Comparison of ENCODE assay signal across 12 cellular contexts in the genomic region with DNA sequence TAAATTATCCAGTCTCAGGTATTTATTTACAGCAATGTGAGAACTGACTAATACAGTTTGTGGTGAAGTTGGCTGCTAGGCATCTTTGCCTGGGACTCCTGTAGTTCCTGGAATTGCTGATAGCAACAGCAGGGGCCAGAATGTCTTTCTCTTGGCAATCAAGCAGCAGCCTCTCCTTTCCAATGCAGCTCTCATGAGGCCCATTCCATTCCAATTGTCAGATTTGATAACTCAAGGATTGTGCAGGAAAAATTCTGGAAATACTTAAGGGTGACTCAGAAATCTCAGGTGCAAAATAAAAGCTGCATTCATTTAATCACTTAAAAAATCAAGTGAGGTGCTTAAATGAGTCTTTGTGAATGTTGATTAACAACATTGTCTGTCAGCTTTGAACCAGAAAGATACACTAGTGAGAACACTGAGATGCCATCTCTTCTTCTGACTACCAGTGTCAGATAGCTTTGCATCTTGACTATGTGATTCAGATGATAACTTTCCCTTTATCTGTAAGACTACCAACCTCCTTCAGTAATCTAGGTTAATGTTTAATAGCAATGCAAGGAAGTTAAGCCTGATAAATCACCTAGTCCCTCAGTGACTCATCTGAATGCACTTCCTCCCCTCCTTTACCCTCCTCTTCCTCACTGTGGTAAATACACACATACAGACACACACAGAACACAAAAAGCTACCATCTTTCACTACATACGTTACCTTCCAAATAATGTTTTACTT. TPM values are rescaled to one million over a fixed set of nuclear protein-coding genes. Genes with fewer than 3 reads are reported as not detected.
DNase-seq lines count a peak whose midpoint lies in the region; ATAC-seq and TF ChIP-seq lines count a peak whose summit lies in the region.
"Had no signal": no experiment of that assay in that cellular context is flagged by ENCODE, and none has a peak within 500 bp of the region (broad histone marks: within the 10 kb centered on the region; RNA-seq: fewer than 3 reads in every experiment).

No MANE protein-coding gene starts in this region.

- DNase-seq in AG10803 (ENCODE audit: low read depth) (peak; percentile 49), H7 (peak; percentile 7), iris pigment epithelial cell (ENCODE audit: low read depth) (peak; percentile 59)
- no peak for DNase-seq in activated CD4-positive, alpha-beta T cell treated with anti-CD3 and anti-CD28 coated beads, Interleukin-2, amount 50 U/mL, for 48 hours
- DNase-seq in activated CD4-positive, CD25-positive, alpha-beta regulatory T cell (lab: John Stamatoyannopoulos, UW) = no peak
- no peak for DNase-seq in effector CD4-positive, alpha-beta T cell
- DNase-seq: activated CD8-positive, alpha-beta T cell treated with anti-CD3 and anti-CD28 coated beads for 36 hours; activated naive CD8-positive, alpha-beta T cell treated with anti-CD3 and anti-CD28 coated beads, Interleukin-2, amount 10 ng/mL, durations not matched to agents 7 days and 5 days; EL; NCI-H1105 treated with DMSO at 0.1 percent for 48 hours had no signal

- ATAC-seq in SK-N-SH treated with all-trans-retinoic acid at 6 μM for 48 hours (peak; percentile 94), GM21723 (IDR thresholded peaks at IDR 0.05; ENCODE audit: unreplicated experiment) (no peak)
- ATAC-seq: activated CD8-positive, alpha-beta T cell treated with anti-CD3 and anti-CD28 coated beads for 36 hours had no signal

- H3K4me3 ChIP-seq in AG10803 (ENCODE audit: low read length) (no peak overlapping the region), H7 (ENCODE audit: insufficient read depth, low read depth, low read length) (no peak overlapping the region)

- TF ChIP-seq CTCF in AG10803 (conservative IDR thresholded peaks at IDR 0.05; ENCODE audit: low read length) = no peak

- no peaks in the 10 kb centered on the region for H3K27me3 ChIP-seq in H7 (ENCODE audit: control insufficient read depth, insufficient read depth, low read length)

- no peaks in the 10 kb centered on the region for H3K36me3 ChIP-seq in H7 (replicated peaks; ENCODE audit: control insufficient read depth, insufficient read depth, low read length)

TF ChIP-seq in SK-N-SH treated with all-trans-retinoic acid at 6 μM for 48 hours, 23 proteins besides CTCF, POLR2A, EP300 and RAD21:
- TF ChIP-seq ESRRG (CRISPR knock-in tag; IDR thresholded peaks at IDR 0.05) (no peak), ARNTL (CRISPR knock-in tag; IDR thresholded peaks at IDR 0.05; ENCODE audit: borderline replicate concordance, low read depth) (no peak), TOX (CRISPR knock-in tag; IDR thresholded peaks at IDR 0.05; ENCODE audit: borderline replicate concordance) (no peak), ZNF565 (CRISPR knock-in tag; conservative IDR thresholded peaks at IDR 0.05; ENCODE audit: low read depth) (no peak), OSR1 (CRISPR knock-in tag; IDR thresholded peaks at IDR 0.05) (no peak), ZFP30 (CRISPR knock-in tag; IDR thresholded peaks at IDR 0.05) (no peak), BACH2 (CRISPR knock-in tag; IDR thresholded peaks at IDR 0.05; ENCODE audit: borderline replicate concordance) (no peak), ZNF70 (CRISPR knock-in tag; IDR thresholded peaks at IDR 0.05) (no peak)
- TF ChIP-seq, protein P1, sequence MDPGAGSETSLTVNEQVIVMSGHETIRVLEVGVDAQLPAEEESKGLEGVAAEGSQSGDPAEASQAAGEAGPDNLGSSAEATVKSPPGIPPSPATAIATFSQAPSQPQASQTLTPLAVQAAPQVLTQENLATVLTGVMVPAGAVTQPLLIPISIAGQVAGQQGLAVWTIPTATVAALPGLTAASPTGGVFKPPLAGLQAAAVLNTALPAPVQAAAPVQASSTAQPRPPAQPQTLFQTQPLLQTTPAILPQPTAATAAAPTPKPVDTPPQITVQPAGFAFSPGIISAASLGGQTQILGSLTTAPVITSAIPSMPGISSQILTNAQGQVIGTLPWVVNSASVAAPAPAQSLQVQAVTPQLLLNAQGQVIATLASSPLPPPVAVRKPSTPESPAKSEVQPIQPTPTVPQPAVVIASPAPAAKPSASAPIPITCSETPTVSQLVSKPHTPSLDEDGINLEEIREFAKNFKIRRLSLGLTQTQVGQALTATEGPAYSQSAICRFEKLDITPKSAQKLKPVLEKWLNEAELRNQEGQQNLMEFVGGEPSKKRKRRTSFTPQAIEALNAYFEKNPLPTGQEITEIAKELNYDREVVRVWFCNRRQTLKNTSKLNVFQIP (CRISPR knock-in tag; IDR thresholded peaks at IDR 0.05; ENCODE audit: borderline replicate concordance, low read depth) = no peak
- TF ChIP-seq, protein P2, sequence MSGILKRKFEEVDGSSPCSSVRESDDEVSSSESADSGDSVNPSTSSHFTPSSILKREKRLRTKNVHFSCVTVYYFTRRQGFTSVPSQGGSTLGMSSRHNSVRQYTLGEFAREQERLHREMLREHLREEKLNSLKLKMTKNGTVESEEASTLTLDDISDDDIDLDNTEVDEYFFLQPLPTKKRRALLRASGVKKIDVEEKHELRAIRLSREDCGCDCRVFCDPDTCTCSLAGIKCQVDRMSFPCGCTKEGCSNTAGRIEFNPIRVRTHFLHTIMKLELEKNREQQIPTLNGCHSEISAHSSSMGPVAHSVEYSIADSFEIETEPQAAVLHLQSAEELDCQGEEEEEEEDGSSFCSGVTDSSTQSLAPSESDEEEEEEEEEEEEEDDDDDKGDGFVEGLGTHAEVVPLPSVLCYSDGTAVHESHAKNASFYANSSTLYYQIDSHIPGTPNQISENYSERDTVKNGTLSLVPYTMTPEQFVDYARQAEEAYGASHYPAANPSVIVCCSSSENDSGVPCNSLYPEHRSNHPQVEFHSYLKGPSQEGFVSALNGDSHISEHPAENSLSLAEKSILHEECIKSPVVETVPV (CRISPR knock-in tag; IDR thresholded peaks at IDR 0.05) = no peak
- TF ChIP-seq, protein P3, sequence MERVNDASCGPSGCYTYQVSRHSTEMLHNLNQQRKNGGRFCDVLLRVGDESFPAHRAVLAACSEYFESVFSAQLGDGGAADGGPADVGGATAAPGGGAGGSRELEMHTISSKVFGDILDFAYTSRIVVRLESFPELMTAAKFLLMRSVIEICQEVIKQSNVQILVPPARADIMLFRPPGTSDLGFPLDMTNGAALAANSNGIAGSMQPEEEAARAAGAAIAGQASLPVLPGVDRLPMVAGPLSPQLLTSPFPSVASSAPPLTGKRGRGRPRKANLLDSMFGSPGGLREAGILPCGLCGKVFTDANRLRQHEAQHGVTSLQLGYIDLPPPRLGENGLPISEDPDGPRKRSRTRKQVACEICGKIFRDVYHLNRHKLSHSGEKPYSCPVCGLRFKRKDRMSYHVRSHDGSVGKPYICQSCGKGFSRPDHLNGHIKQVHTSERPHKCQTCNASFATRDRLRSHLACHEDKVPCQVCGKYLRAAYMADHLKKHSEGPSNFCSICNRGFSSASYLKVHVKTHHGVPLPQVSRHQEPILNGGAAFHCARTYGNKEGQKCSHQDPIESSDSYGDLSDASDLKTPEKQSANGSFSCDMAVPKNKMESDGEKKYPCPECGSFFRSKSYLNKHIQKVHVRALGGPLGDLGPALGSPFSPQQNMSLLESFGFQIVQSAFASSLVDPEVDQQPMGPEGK (CRISPR knock-in tag; IDR thresholded peaks at IDR 0.05; ENCODE audit: borderline replicate concordance) = no peak

RNA-seq across cellular contexts. Expression of a gene that starts 32.1 kb away (rescaled TPM):
- total RNA-seq in H7 (2014; rRNA removed; shearing (Covaris generic)) = 0.22 and 0.28 TPM in 2 replicates
- total RNA-seq: activated CD8-positive, alpha-beta T cell treated with anti-CD3 and anti-CD28 coated beads for 36 hours; activated naive CD8-positive, alpha-beta T cell treated with anti-CD3 and anti-CD28 coated beads, Interleukin-2, amount 10 ng/mL, durations not matched to agents 7 days and 5 days had no signal

Comparison
In these comparisons a context has a peak if more than half of its experiments do, and no peak if none do; other contexts are left out.
1. DNase-seq: peak in AG10803 (single experiment), H7 (single experiment) and iris pigment epithelial cell (single experiment); none in activated CD4-positive, alpha-beta T cell treated with anti-CD3 and anti-CD28 coated beads, Interleukin-2, amount 50 U/mL, for 48 hours (0 of 2), activated CD4-positive, CD25-positive, alpha-beta regulatory T cell (0 of 4) and effector CD4-positive, alpha-beta T cell (single experiment).